8 cellular contexts compared by ENCODE assay signal in genomic region chr19:27793128-27793643, GRCh38.
DNase-seq lines count a peak whose midpoint lies in the region; ATAC-seq and TF ChIP-seq lines count a peak whose summit lies in the region.

No MANE protein-coding gene starts in this region.

- peaks cover 6% of the 10 kb centered on the region for H3K9me3 Mint-ChIP-seq in T-helper 1 cell treated with Interleukin-12 subunit alpha and Interleukin-12 subunit beta and Interleukin-4 antibody, amounts not matched to agents 30 μg/mL and 1 μg/mL, for 36 hours
- H3K9me3 Mint-ChIP-seq in brain, result peaks cover 10 to 34% (median 21%) of the 10 kb centered on the region in 5 experiments

- peak; percentile 4 to 48 for DNase-seq in activated CD8-positive, alpha-beta memory T cell treated with anti-CD3 and anti-CD28 coated beads for 1 hour (ENCODE audit: extremely low read depth in 1 of 2, low read depth in 1 of 2)
- no peak for DNase-seq in activated CD8-positive, alpha-beta memory T cell treated with anti-CD3 and anti-CD28 coated beads for 24 hours
- peak; percentile 57 for DNase-seq in NCI-H1436 (lab: John Stamatoyannopoulos, UW)
- DNase-seq in iPS-NIHi11 (ENCODE audit: low spot score), result peak; percentile 82
- DNase-seq in stimulated activated CD4-positive, alpha-beta T cell treated with anti-CD3 and anti-CD28 coated beads, Interleukin-15, amount 100 ng/mL, for 24 hours, result peak; percentile 86

- TF ChIP-seq CTCF in brain (conservative IDR thresholded peaks at IDR 0.05), result no peak

- peak overlapping the region; percentile 95 for H3K27ac Mint-ChIP-seq in T-helper 1 cell treated with Interleukin-12 subunit alpha and Interleukin-12 subunit beta and Interleukin-4 antibody, amounts not matched to agents 30 μg/mL and 1 μg/mL, for 36 hours
- H3K27ac Mint-ChIP-seq in brain, result peak overlapping the region; percentile 94 to 99 (median 96)

- peak; percentile 58 for ATAC-seq in HG02870 (IDR thresholded peaks at IDR 0.05; ENCODE audit: unreplicated experiment)

- no peaks in the 10 kb centered on the region for H3K27me3 Mint-ChIP-seq in T-helper 1 cell treated with Interleukin-12 subunit alpha and Interleukin-12 subunit beta and Interleukin-4 antibody, amounts not matched to agents 30 μg/mL and 1 μg/mL, for 36 hours (ENCODE audit: low read depth)
- peaks cover 17% of the 10 kb centered on the region for H3K27me3 Mint-ChIP-seq in brain

- peaks cover 18% of the 10 kb centered on the region for H3K4me1 Mint-ChIP-seq in T-helper 1 cell treated with Interleukin-12 subunit alpha and Interleukin-12 subunit beta and Interleukin-4 antibody, amounts not matched to agents 30 μg/mL and 1 μg/mL, for 36 hours (ENCODE audit: low read depth)
- H3K4me1 Mint-ChIP-seq in brain, result peaks cover 44% of the 10 kb centered on the region

- H3K36me3 Mint-ChIP-seq in T-helper 1 cell treated with Interleukin-12 subunit alpha and Interleukin-12 subunit beta and Interleukin-4 antibody, amounts not matched to agents 30 μg/mL and 1 μg/mL, for 36 hours (ENCODE audit: low read depth), result peaks cover 12% of the 10 kb centered on the region
- peaks cover 39% of the 10 kb centered on the region for H3K36me3 Mint-ChIP-seq in brain

- H3K4me3 Mint-ChIP-seq in T-helper 1 cell treated with Interleukin-12 subunit alpha and Interleukin-12 subunit beta and Interleukin-4 antibody, amounts not matched to agents 30 μg/mL and 1 μg/mL, for 36 hours, result peak overlapping the region; percentile 98
- peak overlapping the region; percentile 89 to 98 (median 93) for H3K4me3 Mint-ChIP-seq in brain
